In genomic region chr16:62625291-62625690, GRCh38 we compare ENCODE assay signal across 26 cellular contexts.
"Had no signal": no experiment of that assay in that cellular context is flagged by ENCODE, and none has a peak within 500 bp of the region (broad histone marks: within the 10 kb centered on the region; RNA-seq: fewer than 3 reads in every experiment).

No MANE protein-coding gene starts in this region.

- H3K27me3 ChIP-seq: neural progenitor cell, pancreas, spleen, suprapubic skin, tibial artery, upper lobe of right lung had no signal

- H3K9me3 ChIP-seq: lower lobe of right lung, pancreas, prostate gland, suprapubic skin, thoracic aorta, tibial artery, upper lobe of right lung had no signal

- H3K9ac ChIP-seq: neural progenitor cell had no signal

- H3K36me3 ChIP-seq: lower lobe of right lung, neural progenitor cell, pancreas, prostate gland, spleen, suprapubic skin, thoracic aorta, tibial artery, upper lobe of right lung had no signal

- H3K27ac ChIP-seq: lower lobe of right lung, neural progenitor cell, pancreas, prostate gland, skin epidermis, spleen, suprapubic skin, thoracic aorta, tibial artery, upper lobe of right lung had no signal

- DNase-seq: hippocampal formation; kidney glomerular epithelial cell; left cardiac atrium; lower lobe of right lung; mammary epithelial cell; mesenchymal stem cell; naive thymus-derived CD8-positive, alpha-beta T cell; nucleus accumbens; pancreas; posterior cingulate gyrus; retina; right cardiac atrium; spleen; stimulated activated CD4-positive, alpha-beta T cell treated with anti-CD3 and anti-CD28 coated beads, Interleukin-4, amount 100 ng/mL, for 24 hours; stimulated activated naive CD4-positive, alpha-beta T cell; tibial artery; trophoblast cell; upper lobe of right lung had no signal

- H2AFZ ChIP-seq: neural progenitor cell had no signal

- H3K4me2 ChIP-seq: neural progenitor cell had no signal

- ATAC-seq: left cardiac atrium; left lobe of liver; lower lobe of right lung; naive thymus-derived CD8-positive, alpha-beta T cell; pancreas; right cardiac atrium; sciatic nerve; stimulated activated effector memory CD8-positive, alpha-beta T cell treated with anti-CD3 and anti-CD28 coated beads, Interleukin-12 subunit alpha, Interleukin-12 subunit beta, amount 100 ng/mL, for 72 hours; upper lobe of right lung had no signal

- H3K4me1 ChIP-seq: lower lobe of right lung, neural progenitor cell, pancreas, prostate gland, spleen, suprapubic skin, tibial artery, upper lobe of right lung had no signal

- H3K4me3 ChIP-seq: lower lobe of right lung, neural progenitor cell, pancreas, prostate gland, skin epidermis, spleen, suprapubic skin, thoracic aorta, tibial artery, upper lobe of right lung had no signal
